Comparison of ENCODE assay signal across 29 cellular contexts in the genomic region with DNA sequence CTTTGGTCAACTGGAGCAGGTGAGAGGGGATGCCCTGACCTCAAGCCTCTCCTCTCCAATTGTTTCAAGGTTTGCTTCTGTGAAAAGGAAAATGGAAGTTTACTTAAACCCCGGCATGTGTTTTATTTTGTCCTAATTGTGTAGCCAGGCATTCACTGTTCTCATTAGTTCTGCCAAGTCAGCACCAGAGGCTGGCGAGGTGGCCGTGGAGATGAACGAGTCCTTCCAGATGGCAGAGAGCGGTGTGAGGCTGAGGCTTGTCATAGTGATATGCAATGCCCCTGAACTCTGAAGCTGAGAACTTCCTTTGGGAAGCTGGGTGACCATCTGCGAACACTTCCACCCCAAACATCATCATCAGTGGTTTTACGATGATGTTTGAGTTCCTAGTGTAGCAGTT.
"Had no signal": no experiment of that assay in that cellular context is flagged by ENCODE, and none has a peak within 500 bp of the region (broad histone marks: within the 10 kb centered on the region; RNA-seq: fewer than 3 reads in every experiment).

No MANE protein-coding gene starts in this region.

- FAIRE-seq: frontal cortex had no signal

- ATAC-seq: activated CD4-positive, CD25-positive, alpha-beta regulatory T cell treated with anti-CD3 and anti-CD28 coated beads, Interleukin-2, amount 50 U/mL, for 24 hours; activated CD8-positive, alpha-beta T cell treated with anti-CD3 and anti-CD28 coated beads for 36 hours; activated T-cell treated with anti-CD3 and anti-CD28 coated beads, Interleukin-2, amount 50 U/mL, for 4 hours; activated T-helper 17 cell treated with anti-CD3 and anti-CD28 coated beads, Interleukin-2, amount 50 U/mL, for 72 hours; esophagus mucosa; heart left ventricle; T-helper 17 cell had no signal

- H3K27me3 ChIP-seq: breast epithelium, cardiac muscle cell, dorsolateral prefrontal cortex had no signal

- H3K27ac ChIP-seq: breast epithelium, cardiac muscle cell, coronary artery, dorsolateral prefrontal cortex, heart left ventricle, WERI-Rb-1 had no signal

- H3K9me3 ChIP-seq: breast epithelium, heart left ventricle had no signal

- H3K36me3 ChIP-seq: breast epithelium, cardiac muscle cell, heart left ventricle, WERI-Rb-1 had no signal

- DNase-seq: activated B cell treated with CpG ODN at 0.5 μM for 24 hours; activated CD4-positive, alpha-beta T cell treated with anti-CD3 and anti-CD28 coated beads for 48 hours; activated CD4-positive, alpha-beta T cell treated with anti-CD3 and anti-CD28 coated beads, Interleukin-2, amount 50 U/mL, for 1 hour; activated CD4-positive, alpha-beta T cell treated with anti-CD3 and anti-CD28 coated beads, Interleukin-2, amount 50 U/mL, for 48 hours; activated CD8-positive, alpha-beta memory T cell treated with anti-CD3 and anti-CD28 coated beads for 24 hours; activated CD8-positive, alpha-beta T cell treated with anti-CD3 and anti-CD28 coated beads for 36 hours; activated effector memory CD4-positive, alpha-beta T cell treated with Interleukin-2 at 50 U/mL for 16 hours; activated gamma-delta T cell treated with Interleukin-2 at 50 U/mL for 16 hours; activated naive CD4-positive, alpha-beta T cell treated with anti-CD3 and anti-CD28 coated beads, Interleukin-2, amount 50 U/mL, for 16 hours; activated naive CD4-positive, alpha-beta T cell treated with Interleukin-2 at 50 U/mL for 16 hours; activated T-cell treated with anti-CD3 and anti-CD28 coated beads, Interleukin-2, amount 50 U/mL, for 4 hours; amniotic stem cell; central memory CD4-positive, alpha-beta T cell; dorsolateral prefrontal cortex; effector memory CD4-positive, alpha-beta T cell; endodermal cell; foreskin fibroblast; glutamatergic neuron; heart left ventricle; T-helper 17 cell; T1000; WERI-Rb-1 had no signal

- H3K4me1 ChIP-seq: breast epithelium, heart left ventricle had no signal

- H3K4me3 ChIP-seq: breast epithelium, cardiac muscle cell, coronary artery, dorsolateral prefrontal cortex, heart left ventricle had no signal
